Comparison of ENCODE assay signal across 12 cellular contexts in the genomic region with DNA sequence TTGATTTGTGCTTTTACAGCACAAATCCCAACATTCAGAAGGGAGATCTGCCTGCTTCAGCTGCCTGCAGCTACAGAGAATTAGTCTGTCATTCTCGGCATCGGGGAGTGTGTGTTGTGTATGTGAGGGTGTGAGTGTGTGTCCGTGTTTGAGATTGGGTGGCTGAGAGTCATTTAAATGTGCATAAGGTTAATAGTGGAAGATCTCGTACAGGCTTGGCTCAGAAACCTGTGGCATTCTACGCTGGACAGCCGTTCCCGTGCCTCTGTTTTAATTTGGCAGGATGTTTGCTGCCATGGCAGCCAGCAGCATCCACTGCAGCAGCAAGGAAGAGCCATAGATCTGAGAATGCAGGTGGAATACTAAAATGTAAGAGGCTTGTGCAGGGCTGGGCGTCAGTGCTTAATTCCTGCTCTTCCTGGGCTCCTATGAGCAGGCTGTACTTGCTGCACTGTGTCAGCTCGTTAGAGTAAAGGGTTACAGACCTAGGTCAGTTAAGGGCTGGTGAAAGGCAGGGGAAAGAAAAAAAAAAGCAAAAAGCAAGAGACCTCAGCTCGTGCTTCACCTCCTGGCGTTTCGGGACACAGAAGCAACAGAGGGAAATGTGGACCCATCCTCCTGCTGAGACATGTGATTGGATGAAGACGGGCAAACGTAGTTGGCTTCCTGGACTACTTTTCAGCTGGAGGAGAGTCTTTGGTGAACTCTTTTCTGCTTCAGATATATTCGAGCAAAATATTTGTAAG.
DNase-seq lines count a peak whose midpoint lies in the region; ATAC-seq and TF ChIP-seq lines count a peak whose summit lies in the region.
"Had no signal": no experiment of that assay in that cellular context is flagged by ENCODE, and none has a peak within 500 bp of the region (broad histone marks: within the 10 kb centered on the region; RNA-seq: fewer than 3 reads in every experiment).

No MANE protein-coding gene starts in this region.

- H3K9me3 ChIP-seq in A673 (ENCODE audit: low read depth, low read length, poor library complexity, severe bottlenecking), result no peaks in the 10 kb centered on the region
- H3K9me3 ChIP-seq: BE2C had no signal

- no peaks in the 10 kb centered on the region for H3K36me3 ChIP-seq in A673 (ENCODE audit: insufficient read depth, low read length, poor library complexity, severe bottlenecking)
- H3K36me3 ChIP-seq: BE2C had no signal

- TF ChIP-seq POLR2A in GM18505 (IDR thresholded peaks at IDR 0.05; ENCODE audit: borderline replicate concordance, extremely low read depth, insufficient read depth, insufficient read length), result no peak

- H3K4me1 ChIP-seq in A673 (ENCODE audit: insufficient read depth, low read length, poor library complexity, severe bottlenecking), result no peaks in the 10 kb centered on the region
- H3K4me1 ChIP-seq: BE2C had no signal

- no peak for ATAC-seq in GM18505 (IDR thresholded peaks at IDR 0.05; ENCODE audit: unreplicated experiment)
- ATAC-seq: PC-3 had no signal

- H3K27ac ChIP-seq in dorsolateral prefrontal cortex, result peak overlapping the region in 53 of 59 donors; percentile 1 to 83 (median 58)
- H3K27ac ChIP-seq in A673 (ENCODE audit: low read depth, low read length, poor library complexity, severe bottlenecking), result no peak overlapping the region

- CTCF ChIA-PET in A673 (lab: Charles Lee), result no interaction called here

- BruUV-seq in A673 (replicated peaks; lab: Mats Ljungman, UMichigan), result no TSS peak

- DNase-seq in AG08396 (ENCODE audit: low spot score), result peak; percentile 23
- peak; percentile 51 for DNase-seq in NCI-H510A treated with DMSO at 0.1 percent for 48 hours (lab: John Stamatoyannopoulos, UW)
- DNase-seq in dorsolateral prefrontal cortex, result peak in 5 of 10 donors; percentile 8 to 55 (median 36)
- DNase-seq in midbrain (lab: John Stamatoyannopoulos, UW), result peak; percentile 47
- DNase-seq in activated CD8-positive, alpha-beta memory T cell treated with anti-CD3 and anti-CD28 coated beads for 24 hours, result no peak
- DNase-seq in activated CD4-positive, alpha-beta T cell treated with anti-CD3 and anti-CD28 coated beads for 1 hour, result no peak
- DNase-seq in A673 (ENCODE audit: low spot score), result no peak
- DNase-seq: activated B cell treated with CpG ODN at 0.5 μM for 24 hours, BE2C, naive B cell, PC-3 had no signal

- H3K27me3 ChIP-seq in dorsolateral prefrontal cortex (no peaks in the 10 kb centered on the region), A673 (replicated peaks; ENCODE audit: insufficient read depth, low read depth, low read length, poor library complexity) (no peaks in the 10 kb centered on the region)

- POLR2A ChIA-PET in A673 (lab: Charles Lee; ENCODE audit: low non-redundant PET), result no interaction called here

- TF ChIP-seq CTCF in dorsolateral prefrontal cortex (IDR thresholded peaks at IDR 0.05 in 54 of 56, conservative IDR thresholded peaks at IDR 0.05 in 2 of 56; ENCODE audit: low read depth in 1 of 56, partially characterized antibody in 56 of 56) (peak in 1 of 56 donors; percentile 10), A673 (conservative IDR thresholded peaks at IDR 0.05; ENCODE audit: low read depth, low read length) (no peak)

- intact Hi-C loops in dorsolateral prefrontal cortex (cut with DNase I) (loop anchor here in 1 of 2 donors (10.0 kb wide), 1 partner anchor 49 kb away; no protein-coding TSS in a partner anchor), A673 (cut with micrococcal nuclease; ENCODE audit: unreplicated experiment) (no loop called here)

- H3K4me3 ChIP-seq in dorsolateral prefrontal cortex (peak overlapping the region; percentile 21 to 71 (median 51)), A673 (ENCODE audit: low read depth, low read length, poor library complexity, severe bottlenecking) (no peak overlapping the region)

Comparison
In these comparisons a context has a peak if more than half of its experiments do, and no peak if none do; other contexts are left out.
1. DNase-seq: peak in AG08396 (single experiment), NCI-H510A treated with DMSO at 0.1 percent for 48 hours (single experiment) and midbrain (single experiment); none in activated CD8-positive, alpha-beta memory T cell treated with anti-CD3 and anti-CD28 coated beads for 24 hours (single experiment), activated CD4-positive, alpha-beta T cell treated with anti-CD3 and anti-CD28 coated beads for 1 hour (single experiment) and A673 (single experiment).